In the genomic region with DNA sequence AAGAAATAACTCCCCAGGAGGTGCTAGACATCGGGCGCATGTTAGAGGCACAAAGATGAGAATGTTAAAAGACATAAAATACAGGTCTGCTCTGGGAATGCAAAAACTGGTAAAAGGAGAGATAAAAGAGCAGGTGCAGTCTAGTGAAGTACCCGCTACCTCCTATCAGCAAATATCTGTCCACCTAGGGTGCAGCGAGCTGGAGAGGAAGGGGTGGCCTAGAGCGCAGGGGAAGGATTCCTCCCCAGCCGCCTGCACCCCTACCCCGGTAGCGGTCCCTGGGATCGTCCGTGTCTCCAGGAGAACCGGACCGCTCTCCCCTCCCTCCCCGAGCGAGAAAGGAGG, we compare ENCODE assay signal across 13 cellular contexts. TPM values are rescaled to one million over a fixed set of nuclear protein-coding genes. Genes with fewer than 3 reads are reported as not detected.
A peak's percentile ranks its signal among the peaks of the same experiment; 100 is the strongest.
DNase-seq lines count a peak whose midpoint lies in the region; ATAC-seq, FAIRE-seq and TF ChIP-seq lines count a peak whose summit lies in the region.
"Had no signal": no experiment of that assay in that cellular context is flagged by ENCODE, and none has a peak within 500 bp of the region (broad histone marks: within the 10 kb centered on the region; RNA-seq: fewer than 3 reads in every experiment).

No MANE protein-coding gene starts in this region.

- DNase-seq in heart left ventricle (no peak), Right ventricle myocardium superior (no peak), bronchial epithelial cell (ENCODE audit: low read depth) (no peak), urothelium cell line (ENCODE audit: low spot score) (no peak), pons (ENCODE audit: low spot score) (no peak)
- no peak for DNase-seq in effector CD4-positive, alpha-beta T cell
- DNase-seq: activated CD4-positive, alpha-beta T cell treated with anti-CD3 and anti-CD28 coated beads for 4 hours; DND-41; NCI-H2107 had no signal

- WGBS in heart left ventricle, 4 donors = 11 to 13% (median 12%) methylated on average over 14 of the region's 14 CpGs

- H3K27me3 ChIP-seq in heart left ventricle (peaks cover 0 to 15% (median 0%) of the 10 kb centered on the region in 9 donors), bronchial epithelial cell (ENCODE audit: control insufficient read depth, insufficient read depth, low read length) (peaks cover 7% of the 10 kb centered on the region), muscle layer of colon (ENCODE audit: control insufficient read depth in 1 of 2, insufficient read depth in 2 of 2, low read length in 2 of 2) (no peaks in the 10 kb centered on the region)

- H3K9ac ChIP-seq in muscle layer of colon (ENCODE audit: low read length) = peak overlapping the region; percentile 81

- H3K9me3 ChIP-seq in heart left ventricle (peaks cover 0 to 6% (median 0%) of the 10 kb centered on the region in 12 donors), muscle layer of colon (ENCODE audit: low read length) (no peaks in the 10 kb centered on the region)

- TF ChIP-seq CTCF in heart left ventricle (IDR thresholded peaks at IDR 0.05) = no peak
- no peak for TF ChIP-seq CTCF in bronchial epithelial cell (IDR thresholded peaks at IDR 0.05; ENCODE audit: insufficient read depth, low read length, severe bottlenecking)

- FAIRE-seq in bronchial epithelial cell (lab: Jason Lieb, UNC) (no peak), urothelium cell line (lab: Jason Lieb, UNC) (peak; percentile 77)

- H3K36me3 ChIP-seq in heart left ventricle (peaks cover 0 to 26% (median 15%) of the 10 kb centered on the region in 9 donors), bronchial epithelial cell (ENCODE audit: control insufficient read depth, insufficient read depth, low read length) (no peaks in the 10 kb centered on the region), muscle layer of colon (ENCODE audit: insufficient read depth, low read length) (peaks cover 7% of the 10 kb centered on the region)

- H3K4me3 ChIP-seq in heart left ventricle = peak overlapping the region; percentile 57 to 80 (median 68)
- peak overlapping the region; percentile 43 for H3K4me3 ChIP-seq in bronchial epithelial cell (ENCODE audit: low read depth, low read length)
- H3K4me3 ChIP-seq in muscle layer of colon (ENCODE audit: low read depth in 1 of 2, low read length in 2 of 2) = peak overlapping the region; percentile 83 to 84

- ATAC-seq in heart left ventricle = no peak
- ATAC-seq in Right ventricle myocardium superior (ENCODE audit: poor library complexity) = no peak
- no peak for ATAC-seq in HG03196 (IDR thresholded peaks at IDR 0.05; ENCODE audit: unreplicated experiment)

- TF ChIP-seq POLR2A in heart left ventricle (IDR thresholded peaks at IDR 0.05) = no peak

- intact Hi-C loops in heart left ventricle (cut with DNase I) (no loop called here), Right ventricle myocardium superior (cut with DNase I) (no loop called here)

- H3K4me1 ChIP-seq in heart left ventricle (peaks cover 0 to 22% (median 10%) of the 10 kb centered on the region in 12 donors), muscle layer of colon (ENCODE audit: insufficient read depth, low read length) (peaks cover 12% of the 10 kb centered on the region)

- H3K27ac ChIP-seq in heart left ventricle = peak overlapping the region in 8 of 12 donors; percentile 36 to 79 (median 58)
- H3K27ac ChIP-seq in muscle layer of colon (ENCODE audit: low read depth, low read length) = peak overlapping the region; percentile 92

RNA-seq across cellular contexts. Expression of a gene that starts 0.2 kb away (rescaled TPM):
- total RNA-seq in heart left ventricle (10 to 100 TPM in 1 of 9 donors, 1 to 10 TPM in 8; 1.0 to 11.1 (median 5.3) TPM), Right ventricle myocardium superior (3.3 TPM), bronchial epithelial cell (1.0 and 1.3 TPM in 2 replicates)
- 1 to 10 TPM in 1 of 2 donors, under 1 TPM in 1; 0.76 to 3.2 TPM for polyA plus RNA-seq in heart left ventricle

RNA-seq across cellular contexts. Expression of a gene that starts 30.0 kb away (rescaled TPM):
- total RNA-seq in heart left ventricle (under 1 TPM in 1 of 9 donors, not detected in 8; 0.14 TPM), Right ventricle myocardium superior (not detected), bronchial epithelial cell (not detected in 2 replicates)
- polyA plus RNA-seq in heart left ventricle = not detected
- total RNA-seq: esophagus mucosa, temporal lobe had no signal
